17 cellular contexts compared by ENCODE assay signal in the genomic region with DNA sequence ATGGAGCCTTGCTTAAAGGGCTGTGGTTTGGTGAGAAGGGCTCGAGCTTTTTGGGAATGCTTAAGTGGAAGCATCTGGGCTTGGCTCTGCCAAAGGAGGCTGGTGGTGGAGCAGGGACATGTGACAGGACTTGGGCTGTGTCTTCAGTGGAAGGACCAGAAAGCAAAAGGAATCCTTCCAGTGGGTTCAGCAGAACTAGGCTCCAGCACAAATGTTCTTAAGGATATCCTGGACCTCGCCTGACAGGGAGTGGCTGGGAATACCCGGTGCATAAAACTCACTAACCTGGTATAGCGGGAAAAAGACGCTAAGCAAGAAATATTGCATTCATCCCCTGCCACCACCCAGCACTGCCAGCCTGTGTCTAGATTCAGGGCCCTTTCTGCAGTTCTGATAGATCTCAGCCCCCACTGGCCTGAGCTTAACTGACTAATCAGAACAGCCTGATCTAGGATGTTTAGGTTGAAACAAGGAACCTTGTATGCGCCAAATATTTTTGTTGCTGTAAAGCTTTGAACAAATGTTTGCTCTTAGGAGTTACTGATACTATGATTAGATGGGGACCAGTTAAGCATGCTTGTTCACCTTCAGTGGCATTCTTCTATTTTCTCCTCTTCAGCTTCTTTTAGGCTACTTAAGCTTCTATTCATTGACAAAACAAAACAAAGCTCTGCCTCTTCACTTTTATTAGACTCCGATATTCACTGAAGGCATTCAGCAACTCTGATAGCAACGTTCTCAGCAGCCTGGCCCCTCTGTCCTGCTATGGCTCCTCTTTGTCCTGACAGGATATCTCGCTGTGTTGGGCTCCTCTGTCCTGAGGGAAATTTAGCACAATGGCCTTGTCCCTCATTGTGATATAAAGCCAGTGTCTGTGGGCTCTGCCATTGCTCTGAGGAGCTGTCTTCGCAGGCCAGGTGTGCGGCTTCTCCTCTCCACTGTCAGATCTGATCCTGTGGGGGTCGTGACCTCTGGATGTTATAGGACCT. TPM values are rescaled to one million over a fixed set of nuclear protein-coding genes. Genes with fewer than 3 reads are reported as not detected.
A peak's percentile ranks its signal among the peaks of the same experiment; 100 is the strongest.
DNase-seq lines count a peak whose midpoint lies in the region; ATAC-seq, FAIRE-seq and TF ChIP-seq lines count a peak whose summit lies in the region.
"Had no signal": no experiment of that assay in that cellular context is flagged by ENCODE, and none has a peak within 500 bp of the region (broad histone marks: within the 10 kb centered on the region; RNA-seq: fewer than 3 reads in every experiment).

No MANE protein-coding gene starts in this region.

- SMC1A ChIA-PET in GM12878 (lab: Charles Lee; ENCODE audit: uncharacterized antibody, unreplicated experiment), result interaction anchor here (2.1 to 4.2 kb wide), 2 partner anchors 11 to 17 kb away, joined by 4 to 21 read pairs; no protein-coding TSS in a partner anchor

- H3K9me3 Mint-ChIP-seq in naive thymus-derived CD8-positive, alpha-beta T cell, result no peaks in the 10 kb centered on the region

- no peak for DNase-seq in left ventricle myocardium inferior
- DNase-seq in Right ventricle myocardium superior, result no peak
- DNase-seq in GM12878 (ENCODE audit: low read depth, low spot score), result no peak
- no peak for DNase-seq in naive thymus-derived CD8-positive, alpha-beta T cell
- DNase-seq in vagina (ENCODE audit: extremely low spot score in 2 of 2), result no peak
- no peak for DNase-seq in NCI-H1105 (lab: John Stamatoyannopoulos, UW)
- DNase-seq in D341Med (ENCODE audit: low spot score), result no peak
- DNase-seq: activated CD8-positive, alpha-beta memory T cell treated with anti-CD3 and anti-CD28 coated beads, Interleukin-2, amount 50 U/mL, for 4 hours; amygdala; IMR-90; mesendoderm; NCI-H1048; NCI-H446; stimulated activated CD4-positive, alpha-beta T cell treated with anti-CD3 and anti-CD28 coated beads, Interleukin-12 subunit alpha, Interleukin-12 subunit beta, amount 100 ng/mL, for 4 hours; upper lobe of left lung had no signal

- RAD21 ChIA-PET in GM12878 (lab: Charles Lee; ENCODE audit: unreplicated experiment), result no interaction called here

- peaks cover 0 to 12% (median 4%) of the 10 kb centered on the region in 5 donors for H3K27me3 Mint-ChIP-seq in naive thymus-derived CD8-positive, alpha-beta T cell

- POLR2A ChIA-PET in GM12878 (lab: Charles Lee), result interaction anchor here (1.2 to 1.3 kb wide), 2 partner anchors 17 to 18 kb away, joined by 3 read pairs; no protein-coding TSS in a partner anchor
- POLR2A ChIA-PET in naive thymus-derived CD8-positive, alpha-beta T cell (lab: Charles Lee), result interaction anchor here (1.0 to 2.5 kb wide), 3 partner anchors 8 to 26 kb away, joined by 4 to 8 read pairs (median 7); a partner anchor contains a TSS

- no peak for TF ChIP-seq POLR2A in GM12878 (IDR thresholded peaks at IDR 0.05; ENCODE audit: low read depth, low read length)
- TF ChIP-seq POLR2A in vagina (IDR thresholded peaks at IDR 0.05), result no peak

- in situ Hi-C loops in GM12878 (cut with MboI), result no loop called here

- H3K9ac ChIP-seq in GM12878 (ENCODE audit: control insufficient read depth, insufficient read depth, low read length), result peak overlapping the region; percentile 16; the same call in 1 of the 2 replicates

- no peak for TF ChIP-seq CTCF in left ventricle myocardium inferior (IDR thresholded peaks at IDR 0.05; ENCODE audit: borderline replicate concordance)
- TF ChIP-seq CTCF in GM12878 (IDR thresholded peaks at IDR 0.05 in 2 of 3, conservative IDR thresholded peaks at IDR 0.05 in 1 of 3; ENCODE audit: control insufficient read depth in 2 of 3, extremely low read depth in 1 of 3, insufficient read depth in 1 of 3, low read depth in 3 of 3, low read length in 3 of 3), result no peak
- no peak for TF ChIP-seq CTCF in vagina (IDR thresholded peaks at IDR 0.05)

- H3K4me1 Mint-ChIP-seq in naive thymus-derived CD8-positive, alpha-beta T cell, result peaks cover 34 to 76% (median 58%) of the 10 kb centered on the region in 4 donors

- peak overlapping the region in 7 of 10 donors; percentile 11 to 65 (median 23) for H3K4me3 Mint-ChIP-seq in naive thymus-derived CD8-positive, alpha-beta T cell

- no peak for TF ChIP-seq RAD21 in GM12878 (IDR thresholded peaks at IDR 0.05; ENCODE audit: insufficient read depth, low read depth, low read length)

- H2AFZ ChIP-seq in GM12878 (ENCODE audit: control insufficient read depth, low read depth, low read length), result no peak overlapping the region

- H3K27ac ChIP-seq in left ventricle myocardium inferior (replicated peaks), result peak overlapping the region; percentile 65
- H3K27ac ChIP-seq in GM12878 (ENCODE audit: control insufficient read depth, insufficient read depth), result peak overlapping the region; percentile 33; the same call in 1 of the 2 replicates
- H3K27ac ChIP-seq in vagina, result peak overlapping the region; percentile 66
- H3K27ac ChIP-seq: upper lobe of left lung had no signal

- peak overlapping the region; percentile 25 for H3K4me3 ChIP-seq in left ventricle myocardium inferior
- H3K4me3 ChIP-seq in GM12878, result no peak overlapping the region
- peak overlapping the region in 1 of 2 donors; percentile 7 for H3K4me3 ChIP-seq in vagina
- H3K4me3 ChIP-seq: upper lobe of left lung had no signal

- WGBS in GM12878 (ENCODE audit: insufficient coverage, insufficient replicate concordance, low lambda C conversion rate, missing lambda C conversion rate), result 97% methylated on average over 12 of the region's 12 CpGs

- no peaks in the 10 kb centered on the region for H4K20me1 ChIP-seq in GM12878 (ENCODE audit: control insufficient read depth, insufficient read depth)

- no TSS peak for BruUV-seq in GM12878 (replicated peaks; lab: Mats Ljungman, UMichigan)

- no peak for TF ChIP-seq EP300 in GM12878 (IDR thresholded peaks at IDR 0.05; ENCODE audit: borderline replicate concordance in 1 of 2, control insufficient read depth in 1 of 2, low read depth in 2 of 2, low read length in 2 of 2)

- no peaks in the 10 kb centered on the region for H3K9me3 ChIP-seq in left ventricle myocardium inferior (replicated peaks)
- no peaks in the 10 kb centered on the region; the same call in 2 of the 3 replicates for H3K9me3 ChIP-seq in GM12878 (replicated peaks; ENCODE audit: control insufficient read depth, insufficient read depth, low read length)
- no peaks in the 10 kb centered on the region for H3K9me3 ChIP-seq in vagina
- H3K9me3 ChIP-seq: upper lobe of left lung had no signal

- H3K27ac Mint-ChIP-seq in naive thymus-derived CD8-positive, alpha-beta T cell, result peak overlapping the region in 8 of 10 donors; percentile 12 to 87 (median 46)

- peaks cover 0 to 2% (median 0%) of the 10 kb centered on the region in 3 donors for H3K36me3 Mint-ChIP-seq in naive thymus-derived CD8-positive, alpha-beta T cell

- intact Hi-C loops in left ventricle myocardium inferior (cut with micrococcal nuclease), result no loop called here
- intact Hi-C loops in Right ventricle myocardium superior (cut with DNase I), result no loop called here
- intact Hi-C loops in GM12878 (cut with micrococcal nuclease; ENCODE audit: unreplicated experiment), result no loop called here
- intact Hi-C loops in vagina (cut with DNase I), result no loop called here

- H3K4me2 ChIP-seq in GM12878 (ENCODE audit: control insufficient read depth, insufficient read depth), result 0 out of 2 replicates have a peak overlapping the region, but pooled peaks have one; percentile 23

- no peak for FAIRE-seq in GM12878 (lab: Jason Lieb, UNC)

- H3K4me1 ChIP-seq in left ventricle myocardium inferior, result peaks cover 46% of the 10 kb centered on the region
- H3K4me1 ChIP-seq in GM12878 (ENCODE audit: control insufficient read depth, insufficient read depth, low read length), result peaks cover 48% of the 10 kb centered on the region
- peaks cover 56% of the 10 kb centered on the region for H3K4me1 ChIP-seq in vagina

- peaks cover 88% of the 10 kb centered on the region for H3K79me2 ChIP-seq in GM12878 (ENCODE audit: control insufficient read depth, insufficient read depth, low read length)

- H3K27me3 ChIP-seq in left ventricle myocardium inferior (ENCODE audit: low read depth) (no peaks in the 10 kb centered on the region), GM12878 (replicated peaks in 1 of 2; ENCODE audit: control insufficient read depth in 2 of 2, insufficient read depth in 2 of 2, low read length in 1 of 2) (no peaks in the 10 kb centered on the region), vagina (no peaks in the 10 kb centered on the region)
- H3K27me3 ChIP-seq: upper lobe of left lung had no signal

- ATAC-seq in Right ventricle myocardium superior (ENCODE audit: poor library complexity) (no peak), GM12878 (no peak), HG03175 (IDR thresholded peaks at IDR 0.05; ENCODE audit: unreplicated experiment) (no peak)
- no peak for ATAC-seq in naive thymus-derived CD8-positive, alpha-beta T cell

- CTCF ChIA-PET in GM12878 (lab: Yijun Ruan, JAX), result interaction anchor here (1.1 to 1.8 kb wide), 7 partner anchors 11 to 100 kb away, joined by 3 to 10 read pairs (median 4); a partner anchor contains a TSS

- H3K36me3 ChIP-seq in left ventricle myocardium inferior (no peaks in the 10 kb centered on the region), GM12878 (ENCODE audit: control insufficient read depth in 2 of 2, insufficient read depth in 2 of 2, low read length in 1 of 2) (peaks cover 0 to 8% of the 10 kb centered on the region in 2 experiments; a peak in 1 of 4 replicates), vagina (no peaks in the 10 kb centered on the region)
- H3K36me3 ChIP-seq: upper lobe of left lung had no signal

RNA-seq across cellular contexts. Expression of a gene that starts 25.0 kb away (rescaled TPM):
- total RNA-seq in left ventricle myocardium inferior (19.2 TPM), Right ventricle myocardium superior (26.5 TPM), GM12878 (2014; rRNA removed) (41.2 and 44.3 TPM in 2 replicates), GM12878 (2014; rRNA removed; fragmentation: Illumina TruSeq; extraction: Trizol) (48.6 and 54.1 TPM in 2 replicates), GM12878 (2021) (45.2 and 52.5 TPM in 2 replicates), vagina (48.1 TPM)
- 230 and 231 TPM in 2 replicates for total RNA-seq in GM12878 (2013; cell fraction: nucleolus; rRNA removed)
- 26.0 TPM for polyA plus RNA-seq in GM12878 (2011; ENCODE audit: low read depth)
- polyA plus RNA-seq in GM12878 (2011; rRNA removed) (48.1 and 49.6 TPM in 2 replicates), GM12878 (2014; fragmentation: Illumina TruSeq; extraction: Trizol) (56.3 and 69.7 TPM in 2 replicates), GM12878 (2014; fragmentation: Nextera tagmentation; extraction: Ambion mirVana) (10 to 100 TPM; 17.3 to 22.3 TPM), GM12878 (2014; rRNA removed) (30.7 and 37.3 TPM in 2 replicates), GM12878 (2016; fragmentation: Nextera tagmentation; extraction: Ambion mirVana) (10 to 100 TPM; 28.1 to 35.7 TPM)
- 40.3 and 54.5 TPM in 2 replicates for polyA plus RNA-seq in GM12878 (2011; cell fraction: cytosol; rRNA removed)
- 107 and 148 TPM in 2 replicates for polyA plus RNA-seq in GM12878 (2011; cell fraction: nucleus; rRNA removed)
- polyA plus RNA-seq in GM12878 (2012), result 37.0 and 41.9 TPM in 2 replicates
- polyA minus RNA-seq in GM12878 (2011; rRNA and poly(A)+ RNA removed), result 91.7 and 108 TPM in 2 replicates
- 24.9 and 39.3 TPM in 2 replicates for polyA minus RNA-seq in GM12878 (2011; cell fraction: cytosol; rRNA and poly(A)+ RNA removed)
- 61.4 and 92.7 TPM in 2 replicates for polyA minus RNA-seq in GM12878 (2011; cell fraction: nucleus; rRNA and poly(A)+ RNA removed)
- 10 to 100 TPM; 82.6 to 88.0 TPM for total RNA-seq in naive thymus-derived CD8-positive, alpha-beta T cell
- polyA plus RNA-seq in naive thymus-derived CD8-positive, alpha-beta T cell, result 10 to 100 TPM in 1 of 3 donors, 1 to 10 TPM in 2; 2.6 to 32.2 (median 5.6) TPM

RNA-seq across cellular contexts. Expression of a gene that starts 53.5 kb away (rescaled TPM):
- total RNA-seq in left ventricle myocardium inferior, result 7.3 TPM
- total RNA-seq in Right ventricle myocardium superior, result 6.5 TPM
- not detected in 2 replicates for total RNA-seq in GM12878 (2013; cell fraction: nucleolus; rRNA removed)
- not detected in 2 replicates for total RNA-seq in GM12878 (2014; rRNA removed)
- total RNA-seq in GM12878 (2014; rRNA removed; fragmentation: Illumina TruSeq; extraction: Trizol), result not detected in 2 replicates
- total RNA-seq in GM12878 (2021), result not detected in 2 replicates
- polyA plus RNA-seq in GM12878 (2011; ENCODE audit: low read depth), result 0.37 TPM
- polyA plus RNA-seq in GM12878 (2011; rRNA removed), result not detected in 2 replicates
- polyA plus RNA-seq in GM12878 (2011; cell fraction: cytosol; rRNA removed), result not detected in 2 replicates
- not detected in 2 replicates for polyA plus RNA-seq in GM12878 (2011; cell fraction: nucleus; rRNA removed)
- 0.09 and 0.15 TPM in 2 replicates for polyA plus RNA-seq in GM12878 (2012)
- not detected in 2 replicates for polyA plus RNA-seq in GM12878 (2014; fragmentation: Illumina TruSeq; extraction: Trizol)
- polyA plus RNA-seq in GM12878 (2014; fragmentation: Nextera tagmentation; extraction: Ambion mirVana), result under 1 TPM; 0.04 to 0.06 TPM
- not detected in 2 replicates for polyA plus RNA-seq in GM12878 (2014; rRNA removed)
- under 1 TPM; 0.35 to 0.71 TPM for polyA plus RNA-seq in GM12878 (2016; fragmentation: Nextera tagmentation; extraction: Ambion mirVana)
- not detected in 2 replicates for polyA minus RNA-seq in GM12878 (2011; rRNA and poly(A)+ RNA removed)
- not detected in 2 replicates for polyA minus RNA-seq in GM12878 (2011; cell fraction: cytosol; rRNA and poly(A)+ RNA removed)
- not detected in 2 replicates for polyA minus RNA-seq in GM12878 (2011; cell fraction: nucleus; rRNA and poly(A)+ RNA removed)
- not detected for total RNA-seq in naive thymus-derived CD8-positive, alpha-beta T cell
- polyA plus RNA-seq in naive thymus-derived CD8-positive, alpha-beta T cell, result under 1 TPM in 2 of 3 donors, not detected in 1; 0.15 to 0.22 TPM
- total RNA-seq in vagina, result 11.5 TPM
- total RNA-seq: SK-MEL-5 had no signal
